28 cellular contexts compared by ENCODE assay signal in the genomic region with DNA sequence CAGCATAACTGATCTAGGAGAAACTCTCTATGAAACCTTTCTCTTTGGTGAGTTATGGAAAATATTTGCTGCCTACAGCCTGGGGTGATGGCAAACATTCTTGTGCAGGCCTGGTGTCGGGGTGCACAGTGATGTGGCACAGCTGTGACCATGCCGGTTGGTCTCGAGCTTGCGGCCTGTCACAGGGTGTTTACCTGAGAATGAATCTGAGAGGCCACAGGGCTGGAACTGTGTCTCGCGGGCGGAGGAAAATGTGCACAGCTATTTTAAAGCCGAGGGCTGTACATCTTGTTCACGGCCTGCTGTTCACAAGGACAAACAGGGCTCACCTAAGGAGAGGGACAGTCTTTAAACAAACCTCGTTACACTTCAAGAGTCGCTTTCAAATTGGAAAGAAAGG.
"Had no signal": no experiment of that assay in that cellular context is flagged by ENCODE, and none has a peak within 500 bp of the region (broad histone marks: within the 10 kb centered on the region; RNA-seq: fewer than 3 reads in every experiment).

No MANE protein-coding gene starts in this region.

- ATAC-seq: heart right ventricle; left lobe of liver; sciatic nerve; stimulated activated naive CD8-positive, alpha-beta T cell treated with anti-CD3 and anti-CD28 coated beads, Interleukin-15, amount 100 ng/mL, for 72 hours; upper lobe of right lung had no signal

- DNase-seq: effector memory CD4-positive, alpha-beta T cell; glutamatergic neuron; heart right ventricle; hypothalamus; immature natural killer cell; kidney glomerular epithelial cell; naive thymus-derived CD4-positive, alpha-beta T cell; nucleus accumbens; stimulated activated CD4-positive, alpha-beta T cell treated with anti-CD3 and anti-CD28 coated beads, Interleukin-1b, Interleukin-23, amount 100 ng/mL, for 48 hours; stimulated activated CD4-positive, alpha-beta T cell treated with anti-CD3 and anti-CD28 coated beads, Interleukin-4, amount 100 ng/mL, for 1 hour; stimulated activated CD8-positive, alpha-beta memory T cell treated with anti-CD3 and anti-CD28 coated beads, Interleukin-4, amount 100 ng/mL, for 48 hours; stimulated activated naive CD4-positive, alpha-beta T cell; stimulated activated naive CD8-positive, alpha-beta T cell treated with anti-CD3 and anti-CD28 coated beads, Interleukin-15, amount 100 ng/mL, for 72 hours; transverse colon; upper lobe of right lung; uterus had no signal

- H3K27ac ChIP-seq: colonic mucosa, esophagus muscularis mucosa, foreskin keratinocyte, heart right ventricle, neural progenitor cell, prostate gland, right atrium auricular region, skin epidermis, suprapubic skin, transverse colon, upper lobe of right lung, uterus had no signal

- FAIRE-seq: endothelial cell of umbilical vein had no signal

- H3K9me3 ChIP-seq: colonic mucosa, esophagus muscularis mucosa, prostate gland, right atrium auricular region, suprapubic skin, transverse colon, upper lobe of right lung, uterus had no signal

- H3K36me3 ChIP-seq: colonic mucosa, esophagus muscularis mucosa, heart right ventricle, neural progenitor cell, prostate gland, right atrium auricular region, suprapubic skin, transverse colon, upper lobe of right lung, uterus had no signal

- H3K9ac ChIP-seq: neural progenitor cell had no signal

- H2AFZ ChIP-seq: neural progenitor cell had no signal

- H3K27me3 ChIP-seq: colonic mucosa, neural progenitor cell, right atrium auricular region, uterus had no signal

- H3K4me1 ChIP-seq: colonic mucosa, esophagus muscularis mucosa, foreskin keratinocyte, heart right ventricle, prostate gland, right atrium auricular region, suprapubic skin, upper lobe of right lung, uterus had no signal

- H3K4me3 ChIP-seq: colonic mucosa, esophagus muscularis mucosa, heart right ventricle, lung, neural progenitor cell, prostate gland, right atrium auricular region, skin epidermis, suprapubic skin, transverse colon, upper lobe of right lung, uterus had no signal

- H3K4me2 ChIP-seq: neural progenitor cell had no signal
